8 cellular contexts compared by ENCODE assay signal in genomic region chr1:20786310-20787099, GRCh38. TPM values are rescaled to one million over a fixed set of nuclear protein-coding genes. Genes with fewer than 3 reads are reported as not detected.
A peak's percentile ranks its signal among the peaks of the same experiment; 100 is the strongest.
DNase-seq lines count a peak whose midpoint lies in the region; ATAC-seq and TF ChIP-seq lines count a peak whose summit lies in the region.

No MANE protein-coding gene starts in this region.

- no peak for TF ChIP-seq CTCF in kidney epithelial cell (IDR thresholded peaks at IDR 0.05; ENCODE audit: insufficient read depth, low read length, poor library complexity, severe bottlenecking)

- ATAC-seq in HG03378 (IDR thresholded peaks at IDR 0.05; ENCODE audit: unreplicated experiment): peak; percentile 53

- DNase-seq in AG20443 (ENCODE audit: low spot score) (peak; percentile 99), NCI-H446 treated with DMSO at 0.1 percent for 48 hours (lab: John Stamatoyannopoulos, UW) (peak; percentile 94), cerebellum (ENCODE audit: low spot score) (peak; percentile 95), kidney epithelial cell (ENCODE audit: low read depth) (peak; percentile 56)
- DNase-seq in activated CD4-positive, alpha-beta T cell treated with anti-CD3 and anti-CD28 coated beads for 1 hour: peak; percentile 94
- peak; percentile 97 for DNase-seq in stimulated activated CD4-positive, alpha-beta T cell treated with anti-CD3 and anti-CD28 coated beads, Interleukin-15, amount 100 ng/mL, for 24 hours

- no peaks in the 10 kb centered on the region for H3K36me3 ChIP-seq in kidney epithelial cell (ENCODE audit: control insufficient read depth, insufficient read depth, low read length)

- H3K27me3 ChIP-seq in kidney epithelial cell (ENCODE audit: control insufficient read depth, insufficient read depth, low read length): no peaks in the 10 kb centered on the region

- peak; percentile 85 for TF ChIP-seq POLR2A in GM19099 (IDR thresholded peaks at IDR 0.05; ENCODE audit: extremely low read depth, insufficient read length, low read depth)

- H3K4me3 ChIP-seq in kidney epithelial cell (ENCODE audit: low read depth, low read length): peak overlapping the region; percentile 93

RNA-seq across cellular contexts. Expression of gene HP1BP3, which starts 0.6 kb away (rescaled TPM):
- 308 TPM for total RNA-seq in cerebellum
- total RNA-seq in kidney epithelial cell: 101 and 122 TPM in 2 replicates

RNA-seq across cellular contexts. Expression of gene SH2D5, which starts 54.0 kb away (rescaled TPM):
- total RNA-seq in cerebellum (2.1 TPM), kidney epithelial cell (11.7 and 17.5 TPM in 2 replicates)

Comparison
In these comparisons a context has a peak if more than half of its experiments do, and no peak if none do; other contexts are left out.
1. Peak in every context shown above with its lines: DNase-seq, ATAC-seq and H3K4me3 ChIP-seq.